20 cellular contexts compared by ENCODE assay signal in genomic region chr22:18111759-18112330, GRCh38. TPM values are rescaled to one million over a fixed set of nuclear protein-coding genes. Genes with fewer than 3 reads are reported as not detected.
DNase-seq lines count a peak whose midpoint lies in the region; FAIRE-seq and TF ChIP-seq lines count a peak whose summit lies in the region.
"Had no signal": no experiment of that assay in that cellular context is flagged by ENCODE, and none has a peak within 500 bp of the region (broad histone marks: within the 10 kb centered on the region; RNA-seq: fewer than 3 reads in every experiment).

No MANE protein-coding gene starts in this region.

- intact Hi-C loops in esophagus muscularis mucosa (cut with DNase I): no loop called here
- intact Hi-C loops in spleen (cut with DNase I; ENCODE audit: low total_unique reads): no loop called here

- TF ChIP-seq POLR2A in esophagus muscularis mucosa (IDR thresholded peaks at IDR 0.05; ENCODE audit: low read depth) (no peak), spleen (IDR thresholded peaks at IDR 0.05) (no peak), erythroblast (IDR thresholded peaks at IDR 0.05; ENCODE audit: low read length) (no peak)

- 63% methylated on average over 12 of the region's 12 CpGs for WGBS in esophagus muscularis mucosa
- 77 to 84% (median 80%) methylated on average over 12 of the region's 12 CpGs for WGBS in spleen, 5 donors

- H3K9me3 ChIP-seq in NT2/D1 (ENCODE audit: insufficient read depth, low read length) (no peaks in the 10 kb centered on the region), esophagus muscularis mucosa (no peaks in the 10 kb centered on the region), spleen (peaks cover 0 to 4% (median 0%) of the 10 kb centered on the region in 8 donors)
- H3K9me3 ChIP-seq: Peyer's patch, upper lobe of left lung had no signal

- H3K9ac ChIP-seq in NT2/D1 (ENCODE audit: insufficient read length, low read depth): no peak overlapping the region

- H3K36me3 ChIP-seq in GM06990 (ENCODE audit: control insufficient read depth, insufficient read depth, low read length) (no peaks in the 10 kb centered on the region), NT2/D1 (ENCODE audit: insufficient read depth, insufficient read length, low read length) (no peaks in the 10 kb centered on the region), esophagus muscularis mucosa (no peaks in the 10 kb centered on the region), spleen (no peaks in the 10 kb centered on the region)
- H3K36me3 ChIP-seq: Peyer's patch, upper lobe of left lung had no signal

- H3K27ac ChIP-seq in esophagus muscularis mucosa (replicated peaks in 1 of 4) (peak overlapping the region in 1 of 4 donors; percentile 70), spleen (no peak overlapping the region)
- H3K27ac ChIP-seq: Peyer's patch, SK-N-MC, upper lobe of left lung had no signal

- no peak for FAIRE-seq in D721Med (lab: Jason Lieb, UNC)

- peak overlapping the region; percentile 64 for H3K4me3 ChIP-seq in GM06990 (replicated peaks; ENCODE audit: low read depth, low read length)
- H3K4me3 ChIP-seq in NT2/D1 (ENCODE audit: insufficient read length, low read depth): peak overlapping the region; percentile 39
- H3K4me3 ChIP-seq in esophagus muscularis mucosa: peak overlapping the region; percentile 56 to 73 (median 62)
- peak overlapping the region in 1 of 8 donors; percentile 71 for H3K4me3 ChIP-seq in spleen
- H3K4me3 ChIP-seq: SK-N-MC had no signal

- DNase-seq in GM06990 (ENCODE audit: extremely low read depth, insufficient read length): no peak
- DNase-seq in NT2/D1 (ENCODE audit: low read depth, low spot score): no peak
- DNase-seq in esophagus muscularis mucosa (ENCODE audit: extremely low spot score): no peak
- DNase-seq in spleen: peak; percentile 56
- DNase-seq in erythroblast (lab: John Stamatoyannopoulos, UW): no peak
- DNase-seq in D721Med (ENCODE audit: insufficient read length, low spot score): no peak
- DNase-seq in NCI-H446 treated with DMSO at 0.1 percent for 48 hours (lab: John Stamatoyannopoulos, UW): no peak
- DNase-seq: activated CD4-positive, alpha-beta T cell treated with anti-CD3 and anti-CD28 coated beads for 1 hour; activated gamma-delta T cell treated with Interleukin-2 at 50 U/mL for 16 hours; amygdala; foreskin fibroblast; HFFc6; KBM-7; NCI-H1048; NCI-H2171; NCI-H82; Peyer's patch; stimulated activated naive B cell treated with anti-CD40 and anti-IgM and Interleukin-4, amounts not matched to agents 10 μg/mL and 1 μg/mL and 100 μg/mL, for 72 hours had no signal

- TF ChIP-seq EP300 in esophagus muscularis mucosa (IDR thresholded peaks at IDR 0.05): no peak

- TF ChIP-seq CTCF in GM06990 (IDR thresholded peaks at IDR 0.05; ENCODE audit: insufficient read depth, low read length, poor library complexity, severe bottlenecking): no peak
- TF ChIP-seq CTCF in esophagus muscularis mucosa (IDR thresholded peaks at IDR 0.05): no peak
- no peak for TF ChIP-seq CTCF in spleen (IDR thresholded peaks at IDR 0.05 in 8 of 11, conservative IDR thresholded peaks at IDR 0.05 in 3 of 11)
- no peak for TF ChIP-seq CTCF in D721Med (IDR thresholded peaks at IDR 0.05; ENCODE audit: insufficient read depth, missing control alignments)

- H3K4me1 ChIP-seq in NT2/D1 (ENCODE audit: insufficient read depth, insufficient read length) (no peaks in the 10 kb centered on the region), esophagus muscularis mucosa (peaks cover 33 to 44% (median 36%) of the 10 kb centered on the region in 4 donors), spleen (peaks cover 17 to 64% (median 41%) of the 10 kb centered on the region in 6 donors)

- H3K27me3 ChIP-seq in GM06990 (replicated peaks; ENCODE audit: control insufficient read depth, insufficient read depth, low read length) (no peaks in the 10 kb centered on the region), NT2/D1 (ENCODE audit: insufficient read depth, insufficient read length) (peaks cover 27% of the 10 kb centered on the region), esophagus muscularis mucosa (peaks cover 0 to 19% (median 0%) of the 10 kb centered on the region in 4 donors), spleen (replicated peaks in 1 of 7) (peaks cover 2 to 46% (median 15%) of the 10 kb centered on the region in 7 donors)

RNA-seq across cellular contexts. Expression of gene TUBA8, which starts 1.2 kb away (rescaled TPM):
- 10 to 100 TPM in 3 of 4 donors, 1 to 10 TPM in 1; 7.5 to 16.5 (median 14.0) TPM for total RNA-seq in esophagus muscularis mucosa
- 1 to 10 TPM; 2.6 to 5.7 (median 4.7) TPM for total RNA-seq in spleen
- 1 to 10 TPM; 2.2 to 3.9 (median 3.7) TPM for polyA plus RNA-seq in spleen

RNA-seq across cellular contexts. Expression of gene PEX26, which starts 34.1 kb away (rescaled TPM):
- 10 to 100 TPM; 19.7 to 54.2 (median 33.6) TPM for total RNA-seq in esophagus muscularis mucosa
- total RNA-seq in spleen: 10 to 100 TPM; 29.2 to 41.0 (median 37.4) TPM
- 10 to 100 TPM in 1 of 3 donors, 1 to 10 TPM in 2; 5.1 to 22.7 (median 7.1) TPM for polyA plus RNA-seq in spleen

RNA-seq across cellular contexts. Expression of gene USP18, which starts 38.1 kb away (rescaled TPM):
- 1 to 10 TPM; 3.8 to 8.7 (median 6.2) TPM for total RNA-seq in esophagus muscularis mucosa
- total RNA-seq in spleen: 10 to 100 TPM in 1 of 7 donors, 1 to 10 TPM in 6; 3.9 to 12.0 (median 8.0) TPM
- 1 to 10 TPM; 3.3 to 7.8 (median 3.8) TPM for polyA plus RNA-seq in spleen
